Comparison of ENCODE assay signal across 12 cellular contexts in the genomic region with DNA sequence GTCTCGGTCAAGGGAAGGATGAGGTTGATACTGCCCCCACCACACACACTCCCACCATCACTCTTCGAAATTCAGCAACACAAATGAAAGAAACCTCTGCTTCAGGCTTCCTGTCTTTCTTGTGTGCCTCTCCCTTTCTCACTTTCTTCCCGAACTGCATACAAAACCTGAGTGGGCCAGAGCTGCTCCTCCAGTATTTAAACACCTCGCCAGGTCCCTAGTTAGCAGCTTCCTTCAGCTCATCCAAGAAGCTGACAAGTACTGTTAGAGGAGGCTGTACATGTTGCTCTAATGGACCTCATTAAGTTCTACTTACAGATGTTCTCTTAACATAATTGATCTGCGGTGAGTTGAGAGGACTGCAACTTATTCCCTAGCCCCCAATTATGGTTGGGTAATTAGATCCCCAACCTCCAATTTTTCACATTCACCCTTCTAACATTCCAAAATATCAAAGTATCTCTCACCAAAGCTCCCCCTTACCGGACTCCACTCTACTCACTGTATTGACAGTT. TPM values are rescaled to one million over a fixed set of nuclear protein-coding genes. Genes with fewer than 3 reads are reported as not detected.
DNase-seq lines count a peak whose midpoint lies in the region; ATAC-seq and TF ChIP-seq lines count a peak whose summit lies in the region.
"Had no signal": no experiment of that assay in that cellular context is flagged by ENCODE, and none has a peak within 500 bp of the region (broad histone marks: within the 10 kb centered on the region; RNA-seq: fewer than 3 reads in every experiment).

No MANE protein-coding gene starts in this region.

- H3K4me1 ChIP-seq in OCI-LY1 (ENCODE audit: insufficient read depth, low read length, severe bottlenecking) = peaks cover 44% of the 10 kb centered on the region

- DNase-seq in HFFc6 = no peak
- DNase-seq in islet precursor cell = peak; percentile 66
- DNase-seq in superior temporal gyrus (ENCODE audit: extremely low spot score) = peak; percentile 60
- DNase-seq in Calu3 = no peak
- DNase-seq in iPS-NIHi11 (ENCODE audit: low spot score) = no peak
- DNase-seq in stimulated activated naive B cell treated with anti-CD40 and anti-IgM and Interleukin-4, amounts not matched to agents 10 μg/mL and 1 μg/mL and 100 μg/mL, for 72 hours = no peak
- no peak for DNase-seq in Kasumi-1 (lab: John Stamatoyannopoulos, UW)
- DNase-seq: CD8-positive, alpha-beta T cell; NCI-H2029; Right ventricle myocardium superior had no signal

- H4K20me1 ChIP-seq in OCI-LY1 (ENCODE audit: insufficient read depth, low read length) = no peaks in the 10 kb centered on the region

- no peak overlapping the region; the same call in 1 of the 2 replicates for H3K9ac ChIP-seq in OCI-LY1 (ENCODE audit: low read length)

- H3K9me3 Mint-ChIP-seq in HFFc6 = no peaks in the 10 kb centered on the region
- no peaks in the 10 kb centered on the region for H3K9me3 Mint-ChIP-seq in Calu3 (ENCODE audit: low read depth, unreplicated experiment)
- H3K9me3 Mint-ChIP-seq in stimulated activated naive B cell treated with anti-CD40 and anti-IgM and Interleukin-4, amounts not matched to agents 10 μg/mL and 1 μg/mL and 100 μg/mL, for 72 hours = no peaks in the 10 kb centered on the region

- peak overlapping the region; percentile 85 for H3K4me3 Mint-ChIP-seq in HFFc6
- no peak overlapping the region for H3K4me3 Mint-ChIP-seq in Calu3 (ENCODE audit: low read depth, unreplicated experiment)
- H3K4me3 Mint-ChIP-seq in stimulated activated naive B cell treated with anti-CD40 and anti-IgM and Interleukin-4, amounts not matched to agents 10 μg/mL and 1 μg/mL and 100 μg/mL, for 72 hours = no peak overlapping the region
- H3K4me3 Mint-ChIP-seq: CD8-positive, alpha-beta T cell had no signal

- TF ChIP-seq CTCF in HFFc6 (IDR thresholded peaks at IDR 0.05) (no peak), OCI-LY1 (IDR thresholded peaks at IDR 0.05; ENCODE audit: low read length) (no peak), Calu3 (IDR thresholded peaks at IDR 0.05; ENCODE audit: unreplicated experiment) (no peak)

- no peaks in the 10 kb centered on the region for H3K9me2 ChIP-seq in OCI-LY1 (ENCODE audit: low read depth, low read length)

- no TSS peak for BruUV-seq in Calu3 (replicated peaks; lab: Mats Ljungman, UMichigan)

- H3K9me3 ChIP-seq in OCI-LY1 (ENCODE audit: low read length) = no peaks in the 10 kb centered on the region

- no peak overlapping the region for H3K4me3 ChIP-seq in OCI-LY1 (ENCODE audit: low read depth, low read length, poor library complexity, severe bottlenecking)

- H3K36me3 ChIP-seq in OCI-LY1 (ENCODE audit: insufficient read depth, low read length) = no peaks in the 10 kb centered on the region

- no peak for ATAC-seq in stimulated activated naive B cell treated with anti-CD40 and anti-IgM and Interleukin-4, amounts not matched to agents 10 μg/mL and 1 μg/mL and 100 μg/mL, for 72 hours (replicated peaks)
- ATAC-seq: CD8-positive, alpha-beta T cell had no signal

- H3K27ac Mint-ChIP-seq in HFFc6 = peak overlapping the region; percentile 0; the same call in 1 of the 2 replicates
- no peak overlapping the region for H3K27ac Mint-ChIP-seq in Calu3 (ENCODE audit: unreplicated experiment)
- H3K27ac Mint-ChIP-seq in stimulated activated naive B cell treated with anti-CD40 and anti-IgM and Interleukin-4, amounts not matched to agents 10 μg/mL and 1 μg/mL and 100 μg/mL, for 72 hours = no peak overlapping the region
- H3K27ac Mint-ChIP-seq: CD8-positive, alpha-beta T cell had no signal

- H3K4me1 Mint-ChIP-seq in HFFc6 (ENCODE audit: low read depth) (peaks cover 73% of the 10 kb centered on the region), Calu3 (ENCODE audit: low read depth, unreplicated experiment) (no peaks in the 10 kb centered on the region)
- peaks cover 3 to 6% of the 10 kb centered on the region in 2 donors for H3K4me1 Mint-ChIP-seq in stimulated activated naive B cell treated with anti-CD40 and anti-IgM and Interleukin-4, amounts not matched to agents 10 μg/mL and 1 μg/mL and 100 μg/mL, for 72 hours

- no peak overlapping the region for H2AFZ ChIP-seq in OCI-LY1 (ENCODE audit: low read length)

- no peaks in the 10 kb centered on the region for H3F3A ChIP-seq in OCI-LY1 (ENCODE audit: insufficient read depth, low read length)

- H3K4me2 ChIP-seq in OCI-LY1 (ENCODE audit: low read length) = peak overlapping the region; percentile 29

- no peaks in the 10 kb centered on the region for H3K27me3 ChIP-seq in OCI-LY1 (ENCODE audit: insufficient read depth, low read length)

- H3K27ac ChIP-seq in OCI-LY1 (ENCODE audit: low read depth, low read length, poor library complexity, severe bottlenecking) = peak overlapping the region; percentile 56

- H3K27me3 Mint-ChIP-seq in HFFc6 (ENCODE audit: insufficient read depth) = peaks cover 9% of the 10 kb centered on the region
- H3K27me3 Mint-ChIP-seq in Calu3 (ENCODE audit: unreplicated experiment) = no peaks in the 10 kb centered on the region
- peaks cover 49 to 56% of the 10 kb centered on the region in 2 donors for H3K27me3 Mint-ChIP-seq in stimulated activated naive B cell treated with anti-CD40 and anti-IgM and Interleukin-4, amounts not matched to agents 10 μg/mL and 1 μg/mL and 100 μg/mL, for 72 hours

- intact Hi-C loops in Calu3 (cut with micrococcal nuclease; ENCODE audit: unreplicated experiment) = no loop called here

- CTCF ChIA-PET in Calu3 (lab: Charles Lee) = interaction anchor here (0.6 to 0.7 kb wide), 2 partner anchors 8 to 446 kb away, joined by 3 read pairs; no protein-coding TSS in a partner anchor

- H3K79me2 ChIP-seq in OCI-LY1 (ENCODE audit: insufficient read depth, low read length) = no peaks in the 10 kb centered on the region

- H3K36me3 Mint-ChIP-seq in HFFc6 (ENCODE audit: low read depth) (no peaks in the 10 kb centered on the region), Calu3 (ENCODE audit: insufficient read depth, unreplicated experiment) (peaks cover 11% of the 10 kb centered on the region)
- no peaks in the 10 kb centered on the region for H3K36me3 Mint-ChIP-seq in stimulated activated naive B cell treated with anti-CD40 and anti-IgM and Interleukin-4, amounts not matched to agents 10 μg/mL and 1 μg/mL and 100 μg/mL, for 72 hours
- H3K36me3 Mint-ChIP-seq: CD8-positive, alpha-beta T cell had no signal

RNA-seq across cellular contexts. Expression of gene LMO3, which starts 4.1 kb away (rescaled TPM):
- under 1 TPM; 0.12 to 0.60 (median 0.34) TPM for total RNA-seq in HFFc6 (2021; fragmentation: NEBNext Ultra II Directional; extraction: Animal tissue kit (Norgen Biotek cat#: 25700))
- total RNA-seq in Calu3 (2022) = not detected in 2 replicates
- total RNA-seq: CD8-positive, alpha-beta T cell; HT1080 had no signal

Comparison
In these comparisons a context has a peak if more than half of its experiments do, and no peak if none do; other contexts are left out.
1. DNase-seq: peak in islet precursor cell (single experiment) and superior temporal gyrus (single experiment); none in HFFc6 (single experiment), Calu3 (single experiment), iPS-NIHi11 (single experiment), stimulated activated naive B cell treated with anti-CD40 and anti-IgM and Interleukin-4, amounts not matched to agents 10 μg/mL and 1 μg/mL and 100 μg/mL, for 72 hours (single experiment) and Kasumi-1 (0 of 2).